8 cellular contexts compared by ENCODE assay signal in the genomic region with DNA sequence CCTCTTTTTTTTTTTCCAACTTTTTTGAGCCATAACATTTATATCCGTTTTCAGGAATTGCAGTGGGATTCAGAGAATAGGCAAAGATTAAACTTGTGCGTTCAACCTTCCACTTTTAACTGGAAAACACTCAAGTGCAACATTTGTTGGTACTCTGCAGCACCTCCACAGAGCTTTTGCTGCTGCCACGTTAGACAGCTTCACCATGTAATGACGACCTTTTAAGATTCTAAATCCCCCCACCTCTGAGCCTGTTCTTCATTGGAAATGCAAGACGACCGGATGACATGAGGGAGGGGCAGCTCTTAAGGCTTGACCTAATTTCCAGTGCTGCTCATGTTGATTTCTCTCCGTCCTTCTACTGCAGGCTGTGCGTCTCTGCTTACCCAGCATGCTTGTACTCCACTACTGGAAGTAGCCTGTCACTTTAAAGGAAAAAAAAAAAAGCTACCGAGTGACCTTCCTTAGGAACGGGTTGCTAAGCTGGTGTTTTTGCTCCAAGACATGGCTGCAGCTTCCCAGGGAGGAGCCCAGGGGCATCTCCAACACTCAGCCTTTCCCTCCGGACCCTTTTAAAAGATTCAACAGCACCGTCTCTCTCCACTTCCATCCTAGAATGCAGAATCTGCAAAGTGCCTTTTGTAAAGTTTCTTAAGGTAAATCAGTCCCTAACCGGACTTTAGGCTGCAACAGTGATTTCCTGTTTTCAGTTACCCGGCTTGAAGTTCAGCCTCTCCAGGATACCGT. TPM values are rescaled to one million over a fixed set of nuclear protein-coding genes. Genes with fewer than 3 reads are reported as not detected.
DNase-seq lines count a peak whose midpoint lies in the region; ATAC-seq, FAIRE-seq and TF ChIP-seq lines count a peak whose summit lies in the region.

A gene (plus strand): TSS at position 481 of the 747 bp plus-strand sequence. CDS start 6,051 bp downstream, outside the sequence.

- peak within 1 kb of the TSS; percentile 51 for H3K27ac ChIP-seq in WERI-Rb-1
- H3K27ac ChIP-seq in neural cell (ENCODE audit: low read length), result peak within 1 kb of the TSS; percentile 35

- CTCF ChIA-PET in activated CD8-positive, alpha-beta T cell treated with anti-CD3 and anti-CD28 coated beads for 36 hours (lab: Charles Lee), result interaction anchor here (0.7 to 3.0 kb wide), 6 partner anchors 8 to 242 kb away, joined by 3 to 28 read pairs (median 6); no protein-coding TSS in a partner anchor
- CTCF ChIA-PET in activated CD8-positive, alpha-beta T cell treated with anti-CD3 and anti-CD28 coated beads, Interleukin-2, amount 10 ng/mL, durations not matched to agents 7 days and 5 days (lab: Charles Lee), result interaction anchor here (0.9 to 2.8 kb wide), 5 partner anchors 8 to 414 kb away, joined by 3 to 32 read pairs (median 3); no protein-coding TSS in a partner anchor

- H3K9me3 Mint-ChIP-seq in activated CD8-positive, alpha-beta T cell treated with anti-CD3 and anti-CD28 coated beads for 36 hours, result no peaks in the 10 kb centered on the region
- no peaks in the 10 kb centered on the region for H3K9me3 Mint-ChIP-seq in activated CD8-positive, alpha-beta T cell treated with anti-CD3 and anti-CD28 coated beads, Interleukin-2, amount 10 ng/mL, durations not matched to agents 7 days and 5 days (ENCODE audit: insufficient read depth)

- FAIRE-seq in frontal cortex (lab: Jason Lieb, UNC), result no peak

- H2AFZ ChIP-seq in neural cell (ENCODE audit: low read depth, low read length), result peak within 1 kb of the TSS; percentile 6

- DNase-seq in activated CD8-positive, alpha-beta T cell treated with anti-CD3 and anti-CD28 coated beads for 36 hours, result no peak
- no peak for DNase-seq in activated CD8-positive, alpha-beta T cell treated with anti-CD3 and anti-CD28 coated beads, Interleukin-2, amount 10 ng/mL, durations not matched to agents 7 days and 5 days
- DNase-seq in WERI-Rb-1 (peak; percentile 84), frontal cortex (ENCODE audit: low spot score in 2 of 2) (no peak), 8988T (no peak)

- no peak within 1 kb of the TSS for H3K27ac Mint-ChIP-seq in activated CD8-positive, alpha-beta T cell treated with anti-CD3 and anti-CD28 coated beads for 36 hours
- H3K27ac Mint-ChIP-seq in activated CD8-positive, alpha-beta T cell treated with anti-CD3 and anti-CD28 coated beads, Interleukin-2, amount 10 ng/mL, durations not matched to agents 7 days and 5 days, result no peak within 1 kb of the TSS

- H3K36me3 ChIP-seq in WERI-Rb-1 (no peaks in the 10 kb centered on the region), neural cell (ENCODE audit: insufficient read depth, low read length) (no peaks in the 10 kb centered on the region)

- peak within 1 kb of the TSS; percentile 8 for H3K4me3 Mint-ChIP-seq in activated CD8-positive, alpha-beta T cell treated with anti-CD3 and anti-CD28 coated beads for 36 hours
- no peak within 1 kb of the TSS for H3K4me3 Mint-ChIP-seq in activated CD8-positive, alpha-beta T cell treated with anti-CD3 and anti-CD28 coated beads, Interleukin-2, amount 10 ng/mL, durations not matched to agents 7 days and 5 days

- TF ChIP-seq CTCF in activated CD8-positive, alpha-beta T cell treated with anti-CD3 and anti-CD28 coated beads for 36 hours (IDR thresholded peaks at IDR 0.05), result no peak
- no peak for TF ChIP-seq CTCF in WERI-Rb-1 (IDR thresholded peaks at IDR 0.05; ENCODE audit: low read depth, low read length)
- no peak for TF ChIP-seq CTCF in neural cell (IDR thresholded peaks at IDR 0.05; ENCODE audit: poor library complexity, severe bottlenecking)

- H3K27me3 Mint-ChIP-seq in activated CD8-positive, alpha-beta T cell treated with anti-CD3 and anti-CD28 coated beads for 36 hours, result no peaks in the 10 kb centered on the region
- H3K27me3 Mint-ChIP-seq in activated CD8-positive, alpha-beta T cell treated with anti-CD3 and anti-CD28 coated beads, Interleukin-2, amount 10 ng/mL, durations not matched to agents 7 days and 5 days (ENCODE audit: low read depth), result peaks cover 4% of the 10 kb centered on the region

- H3K4me3 ChIP-seq in WERI-Rb-1 (ENCODE audit: low read depth, low read length) (peak within 1 kb of the TSS; percentile 53), neural cell (ENCODE audit: low read length) (peak within 1 kb of the TSS; percentile 62)

- no peaks in the 10 kb centered on the region for H3F3A ChIP-seq in neural cell (ENCODE audit: insufficient read depth, low read length, poor library complexity, severe bottlenecking)

- H3K79me2 ChIP-seq in neural cell (replicated peaks; ENCODE audit: insufficient read depth, low read length), result no peaks in the 10 kb centered on the region

- no peaks in the 10 kb centered on the region for H3K27me3 ChIP-seq in WERI-Rb-1 (ENCODE audit: insufficient read depth, low read depth, severe bottlenecking)
- no peaks in the 10 kb centered on the region for H3K27me3 ChIP-seq in neural cell (ENCODE audit: insufficient read depth, low read depth, low read length)

- no peaks in the 10 kb centered on the region for H4K20me1 ChIP-seq in neural cell (ENCODE audit: insufficient read depth)

- peak within 1 kb of the TSS; percentile 30 for H3K9ac ChIP-seq in neural cell (ENCODE audit: low read length)

- ATAC-seq in activated CD8-positive, alpha-beta T cell treated with anti-CD3 and anti-CD28 coated beads for 36 hours, result peak; percentile 30
- ATAC-seq in activated CD8-positive, alpha-beta T cell treated with anti-CD3 and anti-CD28 coated beads, Interleukin-2, amount 10 ng/mL, durations not matched to agents 7 days and 5 days, result no peak
- ATAC-seq in HG03521 (IDR thresholded peaks at IDR 0.05; ENCODE audit: unreplicated experiment) (no peak), GM19452 (IDR thresholded peaks at IDR 0.05; ENCODE audit: unreplicated experiment) (no peak)

- H3K9me2 ChIP-seq in neural cell (ENCODE audit: insufficient read depth, low read length), result no peaks in the 10 kb centered on the region

- POLR2A ChIA-PET in activated CD8-positive, alpha-beta T cell treated with anti-CD3 and anti-CD28 coated beads for 36 hours (lab: Charles Lee), result no interaction called here
- POLR2A ChIA-PET in activated CD8-positive, alpha-beta T cell treated with anti-CD3 and anti-CD28 coated beads, Interleukin-2, amount 10 ng/mL, durations not matched to agents 7 days and 5 days (lab: Charles Lee), result no interaction called here

- peaks cover 11% of the 10 kb centered on the region for H3K4me1 Mint-ChIP-seq in activated CD8-positive, alpha-beta T cell treated with anti-CD3 and anti-CD28 coated beads for 36 hours (ENCODE audit: low read depth)
- H3K4me1 Mint-ChIP-seq in activated CD8-positive, alpha-beta T cell treated with anti-CD3 and anti-CD28 coated beads, Interleukin-2, amount 10 ng/mL, durations not matched to agents 7 days and 5 days (ENCODE audit: low read depth), result peaks cover 10% of the 10 kb centered on the region

- no peaks in the 10 kb centered on the region for H3K9me3 ChIP-seq in WERI-Rb-1 (ENCODE audit: severe bottlenecking)
- no peaks in the 10 kb centered on the region for H3K9me3 ChIP-seq in neural cell (ENCODE audit: low read length)

- intact Hi-C loops in activated CD8-positive, alpha-beta T cell treated with anti-CD3 and anti-CD28 coated beads for 36 hours (cut with micrococcal nuclease), result no loop called here

- TF ChIP-seq EP300 in neural cell (conservative IDR thresholded peaks at IDR 0.05; ENCODE audit: poor library complexity, severe bottlenecking), result no peak

- H3K4me2 ChIP-seq in neural cell (ENCODE audit: low read length), result peak within 1 kb of the TSS; percentile 50

- no peak for TF ChIP-seq RAD21 in neural cell (conservative IDR thresholded peaks at IDR 0.05)

- no peaks in the 10 kb centered on the region for H3K36me3 Mint-ChIP-seq in activated CD8-positive, alpha-beta T cell treated with anti-CD3 and anti-CD28 coated beads for 36 hours (ENCODE audit: low read depth)
- H3K36me3 Mint-ChIP-seq in activated CD8-positive, alpha-beta T cell treated with anti-CD3 and anti-CD28 coated beads, Interleukin-2, amount 10 ng/mL, durations not matched to agents 7 days and 5 days (ENCODE audit: low read depth), result no peaks in the 10 kb centered on the region

TF ChIP-seq in neural cell, 6 proteins besides CTCF, POLR2A, EP300 and RAD21:
- no peak for TF ChIP-seq MXI1 (conservative IDR thresholded peaks at IDR 0.05; ENCODE audit: poor library complexity, severe bottlenecking)
- no peak for TF ChIP-seq POLR2AphosphoS5 (IDR thresholded peaks at IDR 0.05)
- no peak for TF ChIP-seq TAF1 (IDR thresholded peaks at IDR 0.05; ENCODE audit: low read depth)

RNA-seq across cellular contexts. Expression of the gene that starts here (rescaled TPM):
- not detected for total RNA-seq in activated CD8-positive, alpha-beta T cell treated with anti-CD3 and anti-CD28 coated beads for 36 hours
- not detected for total RNA-seq in activated CD8-positive, alpha-beta T cell treated with anti-CD3 and anti-CD28 coated beads, Interleukin-2, amount 10 ng/mL, durations not matched to agents 7 days and 5 days
- 18.8 TPM for total RNA-seq in frontal cortex
- polyA plus RNA-seq in neural cell, result 8.6 and 10.7 TPM in 2 replicates
- 10.7 and 11.8 TPM in 2 replicates for polyA minus RNA-seq in neural cell

Comparison
In these comparisons a context has a peak if more than half of its experiments do, and no peak if none do; other contexts are left out.
1. RNA of the gene that starts here (total RNA-seq): 18.8 TPM in frontal cortex (single experiment); not detected in activated CD8-positive, alpha-beta T cell treated with anti-CD3 and anti-CD28 coated beads for 36 hours and not detected in activated CD8-positive, alpha-beta T cell treated with anti-CD3 and anti-CD28 coated beads, Interleukin-2, amount 10 ng/mL, durations not matched to agents 7 days and 5 days; every median in the first group is over 10 times any median in the second.
2. Peak in ATAC-seq in activated CD8-positive, alpha-beta T cell treated with anti-CD3 and anti-CD28 coated beads for 36 hours; RNA of the gene not detected or under 1 TPM.